8 cellular contexts compared by ENCODE assay signal in genomic region chr11:118921929-118922744, GRCh38. TPM values are rescaled to one million over a fixed set of nuclear protein-coding genes. Genes with fewer than 3 reads are reported as not detected.
A peak's percentile ranks its signal among the peaks of the same experiment; 100 is the strongest.
DNase-seq lines count a peak whose midpoint lies in the region; ATAC-seq and TF ChIP-seq lines count a peak whose summit lies in the region.

No MANE protein-coding gene starts in this region.

- H3K36me3 ChIP-seq in adrenal gland (replicated peaks in 1 of 2) (no peaks in the 10 kb centered on the region), right atrium auricular region (no peaks in the 10 kb centered on the region)

- H3K9me3 ChIP-seq in adrenal gland (replicated peaks in 1 of 3) (no peaks in the 10 kb centered on the region), right atrium auricular region (no peaks in the 10 kb centered on the region)

- peak; percentile 40 for DNase-seq in activated CD8-positive, alpha-beta memory T cell treated with anti-CD3 and anti-CD28 coated beads, Interleukin-2, amount 10 ng/mL, durations not matched to agents 7 days and 5 days
- no peak for DNase-seq in activated CD8-positive, alpha-beta memory T cell treated with anti-CD3 and anti-CD28 coated beads for 24 hours
- DNase-seq in adrenal gland (peak; percentile 91 to 98 (median 97)), right atrium auricular region (ENCODE audit: low spot score) (peak; percentile 93), retinal pigment epithelial cell (ENCODE audit: low read depth) (peak; percentile 79), NOMO-1 treated with DMSO at 0.1 percent for 48 hours (lab: John Stamatoyannopoulos, UW; ENCODE audit: unreplicated experiment) (no peak)
- DNase-seq in activated effector memory CD4-positive, alpha-beta T cell treated with Interleukin-2 at 50 U/mL for 16 hours, result no peak

- H3K27me3 ChIP-seq in adrenal gland (no peaks in the 10 kb centered on the region), right atrium auricular region (no peaks in the 10 kb centered on the region)

- H3K4me1 ChIP-seq in adrenal gland (replicated peaks in 1 of 2) (peaks cover 65 to 67% of the 10 kb centered on the region in 2 donors), right atrium auricular region (peaks cover 0 to 80% of the 10 kb centered on the region in 2 donors)

- H3K4me1 Mint-ChIP-seq in activated CD8-positive, alpha-beta memory T cell treated with anti-CD3 and anti-CD28 coated beads, Interleukin-2, amount 10 ng/mL, durations not matched to agents 7 days and 5 days, result peaks cover 72% of the 10 kb centered on the region

- peak overlapping the region in 2 of 4 donors; percentile 80 to 89 for H3K4me3 ChIP-seq in adrenal gland
- H3K4me3 ChIP-seq in right atrium auricular region, result peak overlapping the region; percentile 91 to 97
- H3K4me3 ChIP-seq in retinal pigment epithelial cell (ENCODE audit: low read length), result peak overlapping the region; percentile 99

- peaks cover 4% of the 10 kb centered on the region for H3K36me3 Mint-ChIP-seq in activated CD8-positive, alpha-beta memory T cell treated with anti-CD3 and anti-CD28 coated beads, Interleukin-2, amount 10 ng/mL, durations not matched to agents 7 days and 5 days

- no peak for TF ChIP-seq CTCF in adrenal gland (IDR thresholded peaks at IDR 0.05)
- TF ChIP-seq CTCF in right atrium auricular region (IDR thresholded peaks at IDR 0.05), result no peak
- TF ChIP-seq CTCF in retinal pigment epithelial cell (conservative IDR thresholded peaks at IDR 0.05; ENCODE audit: low read depth, low read length), result no peak

- CTCF ChIA-PET in activated CD8-positive, alpha-beta memory T cell treated with anti-CD3 and anti-CD28 coated beads, Interleukin-2, amount 10 ng/mL, durations not matched to agents 7 days and 5 days (lab: Charles Lee), result interaction anchor here (1.1 to 1.8 kb wide), 2 partner anchors 34 to 52 kb away, joined by 4 to 5 read pairs; partner anchors contain the start of gene UPK2

- peak; percentile 63 to 97 for TF ChIP-seq POLR2A in adrenal gland (IDR thresholded peaks at IDR 0.05)

- intact Hi-C loops in adrenal gland (cut with DNase I), result no loop called here

- peak overlapping the region; percentile 13 for H3K27ac Mint-ChIP-seq in activated CD8-positive, alpha-beta memory T cell treated with anti-CD3 and anti-CD28 coated beads, Interleukin-2, amount 10 ng/mL, durations not matched to agents 7 days and 5 days

- H3K4me3 Mint-ChIP-seq in activated CD8-positive, alpha-beta memory T cell treated with anti-CD3 and anti-CD28 coated beads, Interleukin-2, amount 10 ng/mL, durations not matched to agents 7 days and 5 days, result peak overlapping the region; percentile 83

- ATAC-seq in activated CD8-positive, alpha-beta memory T cell treated with anti-CD3 and anti-CD28 coated beads, Interleukin-2, amount 10 ng/mL, durations not matched to agents 7 days and 5 days, result no peak
- ATAC-seq in activated CD4-positive, CD25-positive, alpha-beta regulatory T cell treated with anti-CD3 and anti-CD28 coated beads, Interleukin-2, amount 50 U/mL, for 24 hours, result no peak

- no peaks in the 10 kb centered on the region for H3K9me3 Mint-ChIP-seq in activated CD8-positive, alpha-beta memory T cell treated with anti-CD3 and anti-CD28 coated beads, Interleukin-2, amount 10 ng/mL, durations not matched to agents 7 days and 5 days (ENCODE audit: low read depth)

- H3K27ac ChIP-seq in adrenal gland (peak overlapping the region; percentile 87 to 98 (median 97)), right atrium auricular region (peak overlapping the region; percentile 94 to 98)

- WGBS in adrenal gland, 4 donors, result 14 to 16% methylated on average over 20 of the region's 20 CpGs; no CpG with 5 or more reads in 2 of the 4 donors

- no peaks in the 10 kb centered on the region for H3K27me3 Mint-ChIP-seq in activated CD8-positive, alpha-beta memory T cell treated with anti-CD3 and anti-CD28 coated beads, Interleukin-2, amount 10 ng/mL, durations not matched to agents 7 days and 5 days

RNA-seq across cellular contexts. Expression of gene BCL9L, which starts 3.6 kb away (rescaled TPM):
- total RNA-seq in activated CD8-positive, alpha-beta memory T cell treated with anti-CD3 and anti-CD28 coated beads, Interleukin-2, amount 10 ng/mL, durations not matched to agents 7 days and 5 days, result 10 to 100 TPM; 33.9 to 44.0 TPM
- 100 to 1,000 TPM in 2 of 8 donors, 10 to 100 TPM in 6; 32.2 to 108 (median 60.5) TPM for total RNA-seq in adrenal gland
- 10 to 100 TPM in 2 of 3 donors, 1 to 10 TPM in 1; 7.8 to 47.7 (median 18.3) TPM for polyA plus RNA-seq in adrenal gland
- 10 to 100 TPM; 17.5 to 43.7 TPM for total RNA-seq in right atrium auricular region

RNA-seq across cellular contexts. Expression of gene UPK2, which starts 34.0 kb away (rescaled TPM):
- not detected for total RNA-seq in activated CD8-positive, alpha-beta memory T cell treated with anti-CD3 and anti-CD28 coated beads, Interleukin-2, amount 10 ng/mL, durations not matched to agents 7 days and 5 days
- total RNA-seq in adrenal gland, result not detected
- 1 to 10 TPM in 1 of 3 donors, under 1 TPM in 1, not detected in 1; 0.64 to 1.0 TPM for polyA plus RNA-seq in adrenal gland
- not detected for total RNA-seq in right atrium auricular region

RNA-seq across cellular contexts. Expression of gene CXCR5, which starts 38.4 kb away (rescaled TPM):
- under 1 TPM in 1 of 2 experiments, not detected in 1; 0.30 TPM for total RNA-seq in activated CD8-positive, alpha-beta memory T cell treated with anti-CD3 and anti-CD28 coated beads, Interleukin-2, amount 10 ng/mL, durations not matched to agents 7 days and 5 days
- under 1 TPM in 3 of 8 donors, not detected in 5; 0.04 to 0.11 (median 0.10) TPM for total RNA-seq in adrenal gland
- under 1 TPM in 2 of 3 donors, not detected in 1; 0.24 to 0.27 TPM for polyA plus RNA-seq in adrenal gland
- total RNA-seq in right atrium auricular region, result under 1 TPM in 1 of 2 donors, not detected in 1; 0.16 TPM

RNA-seq across cellular contexts. Expression of gene FOXR1, which starts 49.4 kb away (rescaled TPM):
- not detected for total RNA-seq in activated CD8-positive, alpha-beta memory T cell treated with anti-CD3 and anti-CD28 coated beads, Interleukin-2, amount 10 ng/mL, durations not matched to agents 7 days and 5 days
- total RNA-seq in adrenal gland (not detected), right atrium auricular region (not detected)
- not detected for polyA plus RNA-seq in adrenal gland

Comparison
In these comparisons a context has a peak if more than half of its experiments do, and no peak if none do; other contexts are left out.
1. DNase-seq: peak in activated CD8-positive, alpha-beta memory T cell treated with anti-CD3 and anti-CD28 coated beads, Interleukin-2, amount 10 ng/mL, durations not matched to agents 7 days and 5 days (single experiment), adrenal gland (7 of 7), right atrium auricular region (single experiment) and retinal pigment epithelial cell (single experiment); none in activated CD8-positive, alpha-beta memory T cell treated with anti-CD3 and anti-CD28 coated beads for 24 hours (single experiment), activated effector memory CD4-positive, alpha-beta T cell treated with Interleukin-2 at 50 U/mL for 16 hours (single experiment) and NOMO-1 treated with DMSO at 0.1 percent for 48 hours (single experiment).